ENCODE assay signal across 24 cellular contexts in the genomic region with DNA sequence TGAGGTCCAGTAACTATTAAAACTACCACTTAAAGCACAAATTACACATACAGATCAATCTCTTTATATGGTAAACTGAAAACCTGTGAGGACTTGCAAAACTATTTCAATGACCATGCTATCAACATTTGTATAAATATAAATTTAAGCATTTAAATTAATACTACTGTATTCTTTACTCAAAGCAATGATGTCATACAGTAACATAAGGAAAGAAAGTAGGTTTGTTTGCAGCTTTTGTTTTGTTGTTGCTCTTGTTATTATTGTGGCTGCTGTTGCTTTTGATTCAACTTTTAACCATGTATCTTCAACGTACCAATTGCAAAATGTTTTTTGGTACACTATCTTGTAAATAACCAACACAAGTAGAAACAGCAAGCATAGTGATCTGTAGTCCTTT. TPM values are rescaled to one million over a fixed set of nuclear protein-coding genes. Genes with fewer than 3 reads are reported as not detected.
A peak's percentile ranks its signal among the peaks of the same experiment; 100 is the strongest.
DNase-seq lines count a peak whose midpoint lies in the region; ATAC-seq, FAIRE-seq and TF ChIP-seq lines count a peak whose summit lies in the region.
"Had no signal": no experiment of that assay in that cellular context is flagged by ENCODE, and none has a peak within 500 bp of the region (broad histone marks: within the 10 kb centered on the region; RNA-seq: fewer than 3 reads in every experiment).

No MANE protein-coding gene starts in this region.

- H3K27ac ChIP-seq in GM23248 (peak overlapping the region; percentile 25), small intestine (ENCODE audit: low read depth in 1 of 2, low read length in 1 of 2) (no peak overlapping the region)

- peaks cover 100% of the 10 kb centered on the region for H3K79me2 ChIP-seq in GM23248 (ENCODE audit: insufficient read depth)

- ATAC-seq in natural killer cell (no peak), GM18520 (IDR thresholded peaks at IDR 0.05; ENCODE audit: unreplicated experiment) (no peak)
- ATAC-seq: esophagus mucosa, K562 had no signal

- H2AFZ ChIP-seq in GM23248 = no peak overlapping the region

- H3K4me1 ChIP-seq in GM23248 (ENCODE audit: insufficient read depth) (peaks cover 46% of the 10 kb centered on the region), small intestine (ENCODE audit: control insufficient read depth in 2 of 2, insufficient read depth in 1 of 2, low read depth in 1 of 2, low read length in 1 of 2) (peaks cover 0 to 3% of the 10 kb centered on the region in 2 donors)

- H3K27me3 ChIP-seq in GM23248 (replicated peaks; ENCODE audit: insufficient read depth) = no peaks in the 10 kb centered on the region
- H3K27me3 ChIP-seq in small intestine (ENCODE audit: control insufficient read depth in 2 of 2, insufficient read depth in 2 of 2, low read length in 2 of 2) = no peaks in the 10 kb centered on the region

- peaks cover 33% of the 10 kb centered on the region for H3K36me3 Mint-ChIP-seq in activated naive CD4-positive, alpha-beta T cell treated with anti-CD3 and anti-CD28 coated beads, Interleukin-2, amount 50 U/mL, for 24 hours
- H3K36me3 Mint-ChIP-seq in activated naive CD8-positive, alpha-beta T cell treated with anti-CD3 and anti-CD28 coated beads for 36 hours = peaks cover 65% of the 10 kb centered on the region
- no peaks in the 10 kb centered on the region for H3K36me3 Mint-ChIP-seq in natural killer cell

- no peaks in the 10 kb centered on the region for H3K9me2 ChIP-seq in GM23248 (ENCODE audit: insufficient read depth)

- TF ChIP-seq CTCF in natural killer cell (IDR thresholded peaks at IDR 0.05) = no peak

- 20 to 21% methylated on average over 1 of the region's 1 CpG for WGBS in GM23248 (ENCODE audit: low coverage in 1 of 2, low lambda C conversion rate in 2 of 2, missing lambda C conversion rate in 2 of 2), 2 experiments
- WGBS in small intestine, 3 donors = 30 to 42% (median 32%) methylated on average over 1 of the region's 1 CpG

- H3K36me3 ChIP-seq in GM23248 (ENCODE audit: low read depth) (peaks cover 49% of the 10 kb centered on the region), small intestine (ENCODE audit: control insufficient read depth in 2 of 2, insufficient read depth in 2 of 2, low read length in 2 of 2) (peaks cover 0 to 10% of the 10 kb centered on the region in 2 donors)

- no peaks in the 10 kb centered on the region for H3K27me3 Mint-ChIP-seq in activated naive CD4-positive, alpha-beta T cell treated with anti-CD3 and anti-CD28 coated beads, Interleukin-2, amount 50 U/mL, for 24 hours
- H3K27me3 Mint-ChIP-seq in activated naive CD8-positive, alpha-beta T cell treated with anti-CD3 and anti-CD28 coated beads for 36 hours = no peaks in the 10 kb centered on the region
- no peaks in the 10 kb centered on the region for H3K27me3 Mint-ChIP-seq in natural killer cell (ENCODE audit: low read depth in 2 of 2)
- H3K27me3 Mint-ChIP-seq: CD4-positive, alpha-beta memory T cell; type B pancreatic cell had no signal

- H3K9ac ChIP-seq in GM23248 = peak overlapping the region; percentile 1; the same call in 1 of the 2 replicates

- peaks cover 6% of the 10 kb centered on the region for H3K9me3 Mint-ChIP-seq in activated naive CD4-positive, alpha-beta T cell treated with anti-CD3 and anti-CD28 coated beads, Interleukin-2, amount 50 U/mL, for 24 hours
- H3K9me3 Mint-ChIP-seq in activated naive CD8-positive, alpha-beta T cell treated with anti-CD3 and anti-CD28 coated beads for 36 hours = peaks cover 11% of the 10 kb centered on the region
- no peaks in the 10 kb centered on the region for H3K9me3 Mint-ChIP-seq in natural killer cell
- H3K9me3 Mint-ChIP-seq: neural crest cell, type B pancreatic cell had no signal

- intact Hi-C loops in natural killer cell (cut with micrococcal nuclease) = loop anchor here (5.0 kb wide), 1 partner anchor 95 kb away; no protein-coding TSS in a partner anchor

- peak overlapping the region; percentile 38 for H3K4me2 ChIP-seq in GM23248 (ENCODE audit: unreplicated experiment)

- H4K20me1 ChIP-seq in GM23248 (ENCODE audit: insufficient read depth) = no peaks in the 10 kb centered on the region

- H3K4me3 Mint-ChIP-seq in activated naive CD4-positive, alpha-beta T cell treated with anti-CD3 and anti-CD28 coated beads, Interleukin-2, amount 50 U/mL, for 24 hours = peak overlapping the region; percentile 57
- H3K4me3 Mint-ChIP-seq in activated naive CD8-positive, alpha-beta T cell treated with anti-CD3 and anti-CD28 coated beads for 36 hours = no peak overlapping the region
- peak overlapping the region; percentile 45 for H3K4me3 Mint-ChIP-seq in natural killer cell
- H3K4me3 Mint-ChIP-seq: neural crest cell had no signal

- no peak for DNase-seq in activated naive CD4-positive, alpha-beta T cell (lab: John Stamatoyannopoulos, UW)
- DNase-seq in GM23248 (no peak), natural killer cell (no peak), small intestine (no peak), superior temporal gyrus (ENCODE audit: extremely low spot score) (no peak)
- no peak for DNase-seq in activated naive CD8-positive, alpha-beta T cell treated with anti-CD3 and anti-CD28 coated beads for 36 hours
- DNase-seq: amygdala; CD4-positive, alpha-beta memory T cell; central memory CD4-positive, alpha-beta T cell; DMS153; effector CD4-positive, alpha-beta T cell; GDM1; H7; NCI-H1694; NCI-H526 treated with DMSO at 0.1 percent for 48 hours; OCI-M1; SHP77 treated with DMSO at 0.1 percent for 48 hours; stimulated activated CD4-positive, alpha-beta T cell treated with anti-CD3 and anti-CD28 coated beads, Interleukin-4, amount 100 ng/mL, for 1 hour had no signal

- in situ Hi-C loops in GM23248 (cut with MboI) = no loop called here

- peaks cover 34% of the 10 kb centered on the region for H3F3A ChIP-seq in GM23248 (ENCODE audit: insufficient read depth)

- no peaks in the 10 kb centered on the region for H3K9me3 ChIP-seq in GM23248 (ENCODE audit: low read depth)
- H3K9me3 ChIP-seq in small intestine (ENCODE audit: control insufficient read depth, low read depth) = no peaks in the 10 kb centered on the region

- peaks cover 82% of the 10 kb centered on the region for H3K4me1 Mint-ChIP-seq in activated naive CD4-positive, alpha-beta T cell treated with anti-CD3 and anti-CD28 coated beads, Interleukin-2, amount 50 U/mL, for 24 hours
- peaks cover 68% of the 10 kb centered on the region for H3K4me1 Mint-ChIP-seq in activated naive CD8-positive, alpha-beta T cell treated with anti-CD3 and anti-CD28 coated beads for 36 hours
- peaks cover 65 to 72% of the 10 kb centered on the region in 2 donors for H3K4me1 Mint-ChIP-seq in natural killer cell

- H3K4me3 ChIP-seq in GM23248 (0 out of 2 replicates have a peak overlapping the region, but pooled peaks have one; percentile 12), small intestine (ENCODE audit: low read depth in 1 of 2, low read length in 2 of 2) (no peak overlapping the region)
- H3K4me3 ChIP-seq: K562 had no signal

- no peak for FAIRE-seq in small intestine (lab: Jason Lieb, UNC)
- FAIRE-seq: K562 had no signal

- H3K27ac Mint-ChIP-seq in activated naive CD4-positive, alpha-beta T cell treated with anti-CD3 and anti-CD28 coated beads, Interleukin-2, amount 50 U/mL, for 24 hours = peak overlapping the region; percentile 91
- H3K27ac Mint-ChIP-seq in activated naive CD8-positive, alpha-beta T cell treated with anti-CD3 and anti-CD28 coated beads for 36 hours = peak overlapping the region; percentile 72
- H3K27ac Mint-ChIP-seq in natural killer cell = peak overlapping the region; percentile 2 to 13
- H3K27ac Mint-ChIP-seq: type B pancreatic cell had no signal

RNA-seq across cellular contexts. Expression of gene CBLB, which starts 22.0 kb away (rescaled TPM):
- 36.6 and 60.7 TPM in 2 replicates for total RNA-seq in GM23248 (2014; rRNA removed; shearing (Covaris generic))
- polyA plus RNA-seq in GM23248 (2016; fragmentation: Nextera tagmentation; extraction: Ambion mirVana) (36.4 and 41.9 TPM in 2 replicates), small intestine (10 to 100 TPM in 1 of 3 donors, 1 to 10 TPM in 2; 8.8 to 16.3 (median 9.5) TPM)
- total RNA-seq in activated naive CD8-positive, alpha-beta T cell treated with anti-CD3 and anti-CD28 coated beads for 36 hours = 10 to 100 TPM; 95.1 to 97.3 TPM
- 100 to 1,000 TPM; 180 to 287 (median 230) TPM for total RNA-seq in natural killer cell

Comparison
In these comparisons a context has a peak if more than half of its experiments do, and no peak if none do; other contexts are left out.
1. H3K27ac Mint-ChIP-seq: peak in every context shown above with its lines; median percentile 91 in activated naive CD4-positive, alpha-beta T cell treated with anti-CD3 and anti-CD28 coated beads, Interleukin-2, amount 50 U/mL, for 24 hours; 72 in activated naive CD8-positive, alpha-beta T cell treated with anti-CD3 and anti-CD28 coated beads for 36 hours; 8 in natural killer cell.